ENCODE assay signal across 1 cellular context in the genomic region with DNA sequence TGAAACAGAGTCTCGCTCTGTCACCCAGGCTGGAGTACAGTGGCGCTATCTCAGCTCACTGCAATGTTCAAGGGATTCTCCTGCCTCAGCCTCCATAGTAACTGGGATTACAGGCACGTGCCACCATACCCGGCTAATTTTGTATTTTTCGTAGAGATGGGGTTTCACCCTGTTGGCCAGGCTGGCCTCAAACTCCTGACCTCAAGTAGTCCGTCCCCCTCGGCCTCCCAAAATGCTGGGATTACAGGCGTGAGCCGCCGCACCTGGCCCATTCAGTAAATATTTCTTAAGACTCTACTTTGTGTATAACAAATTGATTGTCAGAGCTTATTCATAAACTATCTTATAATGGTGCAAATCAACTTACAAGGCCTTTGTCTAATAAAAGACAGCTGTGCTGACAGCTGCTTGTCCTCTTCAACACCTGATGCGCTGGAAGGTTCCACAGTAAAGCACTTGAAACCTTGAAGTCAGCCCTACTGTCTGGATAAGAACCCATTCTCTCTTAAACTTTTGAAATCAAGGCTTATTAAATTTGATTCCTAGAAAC.
TF ChIP-seq lines count a peak whose summit lies in the region.

No MANE protein-coding gene starts in this region.

TF ChIP-seq in endothelial cell of umbilical vein, 7 proteins besides CTCF, POLR2A, EP300 and RAD21:
- TF ChIP-seq MYC (IDR thresholded peaks at IDR 0.05; ENCODE audit: low read depth, low read length) (no peak), FOS (IDR thresholded peaks at IDR 0.05; ENCODE audit: borderline replicate concordance, insufficient read depth, low read length) (no peak), POLR2AphosphoS5 (IDR thresholded peaks at IDR 0.05; ENCODE audit: insufficient read depth, low read depth, low read length) (no peak), EZH2 (IDR thresholded peaks at IDR 0.05; ENCODE audit: borderline replicate concordance, low read depth, low read length, severe bottlenecking) (no peak), JUN (IDR thresholded peaks at IDR 0.05; ENCODE audit: borderline replicate concordance, insufficient read depth, insufficient read length, low read depth) (no peak), GATA2 (IDR thresholded peaks at IDR 0.05; ENCODE audit: insufficient read depth, insufficient read length, low read depth, low read length) (no peak)
- TF ChIP-seq, protein P1, sequence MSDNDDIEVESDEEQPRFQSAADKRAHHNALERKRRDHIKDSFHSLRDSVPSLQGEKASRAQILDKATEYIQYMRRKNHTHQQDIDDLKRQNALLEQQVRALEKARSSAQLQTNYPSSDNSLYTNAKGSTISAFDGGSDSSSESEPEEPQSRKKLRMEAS (IDR thresholded peaks at IDR 0.05; ENCODE audit: insufficient read depth, insufficient read length) = no peak
